9 cellular contexts compared by ENCODE assay signal in the genomic region with DNA sequence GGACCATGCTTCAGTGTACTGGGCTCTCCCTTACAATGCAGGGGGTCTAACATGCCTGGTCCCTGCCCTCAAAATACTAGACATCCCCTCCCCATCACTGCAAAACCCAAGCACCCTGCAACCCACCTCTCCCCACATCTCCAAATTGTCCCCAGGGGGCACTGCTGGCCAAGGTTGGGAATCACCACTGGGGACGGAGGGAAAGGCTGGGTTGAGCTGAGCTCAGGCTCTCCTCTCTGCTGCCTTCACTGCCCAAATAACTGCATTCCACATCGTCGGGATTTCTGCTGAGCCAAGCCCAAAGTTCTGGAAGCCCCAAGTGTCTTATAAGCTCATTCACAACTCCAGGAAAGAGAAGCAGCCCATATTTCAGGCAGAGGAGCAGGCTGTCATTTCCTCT.
DNase-seq lines count a peak whose midpoint lies in the region; ATAC-seq and TF ChIP-seq lines count a peak whose summit lies in the region.
"Had no signal": no experiment of that assay in that cellular context is flagged by ENCODE, and none has a peak within 500 bp of the region (broad histone marks: within the 10 kb centered on the region; RNA-seq: fewer than 3 reads in every experiment).

No MANE protein-coding gene starts in this region.

- peak; percentile 91 for TF ChIP-seq CTCF in choroid plexus epithelial cell (conservative IDR thresholded peaks at IDR 0.05; ENCODE audit: low read depth, low read length)

- H3K4me3 ChIP-seq in choroid plexus epithelial cell (ENCODE audit: low read depth, low read length), result no peak overlapping the region
- H3K4me3 ChIP-seq: SK-N-MC had no signal

- no peak for TF ChIP-seq EP300 in Ishikawa (IDR thresholded peaks at IDR 0.05; ENCODE audit: borderline replicate concordance)

- ATAC-seq in GM21360 (IDR thresholded peaks at IDR 0.05; ENCODE audit: unreplicated experiment), result no peak

- peak; percentile 65 for TF ChIP-seq RAD21 in Ishikawa (IDR thresholded peaks at IDR 0.05; ENCODE audit: low read depth)

- DNase-seq in Daoy (ENCODE audit: low read depth), result peak; percentile 61
- peak; percentile 71 for DNase-seq in choroid plexus epithelial cell (ENCODE audit: low read depth)
- DNase-seq in lung microvascular endothelial cell (ENCODE audit: low read depth in 2 of 2), result peak; percentile 59 to 66
- no peak for DNase-seq in T-helper 1 cell
- no peak for DNase-seq in activated T-cell treated with anti-CD3 and anti-CD28 coated beads for 4 hours
- DNase-seq in 8988T, result no peak

TF ChIP-seq in Ishikawa, 13 proteins besides CTCF, POLR2A, EP300 and RAD21:
- TF ChIP-seq TCF12 (IDR thresholded peaks at IDR 0.05; ENCODE audit: low read depth) (no peak), EGR1 (IDR thresholded peaks at IDR 0.05) (no peak), YY1 (IDR thresholded peaks at IDR 0.05; ENCODE audit: low read depth) (no peak), USF1 (IDR thresholded peaks at IDR 0.05) (no peak), ZBTB7A (IDR thresholded peaks at IDR 0.05; ENCODE audit: low read depth) (no peak)

Comparison
In these comparisons a context has a peak if more than half of its experiments do, and no peak if none do; other contexts are left out.
1. DNase-seq: peak in Daoy (single experiment), choroid plexus epithelial cell (single experiment) and lung microvascular endothelial cell (2 of 2); none in T-helper 1 cell (0 of 5), activated T-cell treated with anti-CD3 and anti-CD28 coated beads for 4 hours (single experiment) and 8988T (single experiment).